In genomic region chr10:121521794-121522556, GRCh38 we compare ENCODE assay signal across 27 cellular contexts.
A peak's percentile ranks its signal among the peaks of the same experiment; 100 is the strongest.
DNase-seq lines count a peak whose midpoint lies in the region; ATAC-seq and TF ChIP-seq lines count a peak whose summit lies in the region.
"Had no signal": no experiment of that assay in that cellular context is flagged by ENCODE, and none has a peak within 500 bp of the region (broad histone marks: within the 10 kb centered on the region; RNA-seq: fewer than 3 reads in every experiment).

No MANE protein-coding gene starts in this region.

- H3K4me1 ChIP-seq in HEK293 (ENCODE audit: control insufficient read depth, insufficient read depth, low read length): peaks cover 38% of the 10 kb centered on the region
- H3K4me1 ChIP-seq: BE2C had no signal

- no peak overlapping the region for H3K4me3 Mint-ChIP-seq in T-cell
- H3K4me3 Mint-ChIP-seq: CD4-positive, CD25-positive, alpha-beta regulatory T cell; GM23338; H9; HFFc6 had no signal

- DNase-seq in kidney tubule cell (ENCODE audit: low spot score) (peak; percentile 45), AML-193 (lab: John Stamatoyannopoulos, UW) (no peak), DMS 273 (lab: John Stamatoyannopoulos, UW; ENCODE audit: unreplicated experiment) (no peak), T-cell (no peak)
- no peak for DNase-seq in activated effector memory CD4-positive, alpha-beta T cell treated with Interleukin-2 at 50 U/mL for 16 hours
- DNase-seq: BE2C; CD4-positive, CD25-positive, alpha-beta regulatory T cell; DMS79; EL; GDM1; H9; HFFc6; IMR-90; NCI-H1048; NCI-H1417; NCI-H1694; NCI-H2081; NCI-H2227 treated with DMSO at 0.1 percent for 48 hours; NCI-H510A; NCI-H69; SHP77 had no signal

- H3K27ac Mint-ChIP-seq in T-cell: no peak overlapping the region
- H3K27ac Mint-ChIP-seq: CD4-positive, CD25-positive, alpha-beta regulatory T cell; GM23338; HFFc6 had no signal

- peaks cover 0 to 4% (median 3%) of the 10 kb centered on the region in 3 donors for H3K9me3 Mint-ChIP-seq in T-cell
- H3K9me3 Mint-ChIP-seq: H9 had no signal

- H3K36me3 Mint-ChIP-seq in T-cell: no peaks in the 10 kb centered on the region
- H3K36me3 Mint-ChIP-seq: CD4-positive, CD25-positive, alpha-beta regulatory T cell had no signal

- TF ChIP-seq CTCF in HEK293 (tag by site-specific recombination; IDR thresholded peaks at IDR 0.05): no peak

- no peak overlapping the region for H3K27ac ChIP-seq in HEK293 (ENCODE audit: extremely low read depth, low read depth, low read length)
- H3K27ac ChIP-seq in angular gyrus (ENCODE audit: low read depth, low read length): peak overlapping the region; percentile 96
- H3K27ac ChIP-seq in temporal lobe (ENCODE audit: low read depth, low read length): peak overlapping the region; percentile 99
- H3K27ac ChIP-seq: RWPE1 had no signal

- H3K36me3 ChIP-seq in HEK293 (ENCODE audit: control insufficient read depth in 2 of 2, insufficient read depth in 1 of 2, low read length in 2 of 2): peaks cover 0 to 29% of the 10 kb centered on the region in 2 experiments; a peak in 1 of 3 replicates
- H3K36me3 ChIP-seq: BE2C had no signal

- CTCF ChIA-PET in HEK293 (lab: Yijun Ruan, JAX): interaction anchor here (0.6 to 0.9 kb wide), 2 partner anchors 87 to 127 kb away, joined by 3 to 4 read pairs; no protein-coding TSS in a partner anchor
- CTCF ChIA-PET in T-cell (lab: Charles Lee): no interaction called here

- peaks cover 0 to 2% (median 0%) of the 10 kb centered on the region in 3 donors for H3K4me1 Mint-ChIP-seq in T-cell

- no peak for ATAC-seq in T-cell (replicated peaks in 1 of 4)
- ATAC-seq: GM12878, GM23338 had no signal

- no peaks in the 10 kb centered on the region for H3K9me3 ChIP-seq in HEK293 (ENCODE audit: control insufficient read depth, insufficient read depth, low read depth, low read length)
- H3K9me3 ChIP-seq: BE2C had no signal

- H3K4me3 ChIP-seq in HEK293 (ENCODE audit: low read depth, low read length): no peak overlapping the region
- H3K4me3 ChIP-seq: GM12878, GM23338 had no signal

- no peaks in the 10 kb centered on the region for H3K27me3 Mint-ChIP-seq in T-cell
- H3K27me3 Mint-ChIP-seq: CD4-positive, CD25-positive, alpha-beta regulatory T cell had no signal

- POLR2A ChIA-PET in HEK293 (lab: Yijun Ruan, JAX): no interaction called here
- POLR2A ChIA-PET in T-cell (lab: Charles Lee): no interaction called here

TF ChIP-seq in HEK293, 187 proteins besides CTCF, POLR2A, EP300 and RAD21:
- TF ChIP-seq ZNF121 (tag by site-specific recombination; IDR thresholded peaks at IDR 0.05) (peak; percentile 93), ZSCAN30 (tag by site-specific recombination; IDR thresholded peaks at IDR 0.05) (no peak), ZNF2 (tag by site-specific recombination; IDR thresholded peaks at IDR 0.05) (no peak), ZNF580 (tag by site-specific recombination; IDR thresholded peaks at IDR 0.05) (peak; percentile 39; the same call in 1 of the 2 replicates), ZNF146 (tag by site-specific recombination; IDR thresholded peaks at IDR 0.05) (peak; percentile 94), ZSCAN4 (tag by site-specific recombination; IDR thresholded peaks at IDR 0.05) (no peak), ZNF514 (tag by site-specific recombination; IDR thresholded peaks at IDR 0.05) (peak; percentile 88; the same call in 1 of the 2 replicates), MZF1 (tag by site-specific recombination; IDR thresholded peaks at IDR 0.05; ENCODE audit: borderline replicate concordance) (no peak)
